ENCODE assay signal across 19 cellular contexts in genomic region chr15:83127547-83128150, GRCh38. TPM values are rescaled to one million over a fixed set of nuclear protein-coding genes. Genes with fewer than 3 reads are reported as not detected.
DNase-seq lines count a peak whose midpoint lies in the region; ATAC-seq, FAIRE-seq and TF ChIP-seq lines count a peak whose summit lies in the region.
"Had no signal": no experiment of that assay in that cellular context is flagged by ENCODE, and none has a peak within 500 bp of the region (broad histone marks: within the 10 kb centered on the region; RNA-seq: fewer than 3 reads in every experiment).

No MANE protein-coding gene starts in this region.

- no peak overlapping the region for H3K9ac ChIP-seq in HepG2 (ENCODE audit: insufficient read depth, low read depth, low read length)
- H3K9ac ChIP-seq in adipocyte (ENCODE audit: low read length): no peak overlapping the region
- H3K9ac ChIP-seq: KMS-11 had no signal

- no peak overlapping the region for H3K27ac ChIP-seq in HepG2 (ENCODE audit: extremely low read length, insufficient read depth, low read length)
- H3K27ac ChIP-seq in right lobe of liver: no peak overlapping the region
- H3K27ac ChIP-seq: HL-60, KMS-11, SJSA1 had no signal

- H3K4me1 ChIP-seq in HepG2 (ENCODE audit: insufficient read depth, low read length): no peaks in the 10 kb centered on the region
- H3K4me1 ChIP-seq in right lobe of liver: no peaks in the 10 kb centered on the region
- no peaks in the 10 kb centered on the region for H3K4me1 ChIP-seq in adipocyte (ENCODE audit: control insufficient read depth, insufficient read depth, low read length)
- H3K4me1 ChIP-seq in mucosa of descending colon (ENCODE audit: low read depth): no peaks in the 10 kb centered on the region
- H3K4me1 ChIP-seq: HAP-1, SJSA1 had no signal

- TF ChIP-seq RAD21 in HepG2 (CRISPR knock-in tag; IDR thresholded peaks at IDR 0.05): no peak

- intact Hi-C loops in HepG2 (cut with micrococcal nuclease; ENCODE audit: unreplicated experiment): no loop called here
- intact Hi-C loops in right lobe of liver (cut with DNase I): no loop called here
- intact Hi-C loops in mucosa of descending colon (cut with DNase I, micrococcal nuclease): no loop called here

- H4K20me1 ChIP-seq in HepG2 (ENCODE audit: insufficient read depth, low read length): no peaks in the 10 kb centered on the region

- H3K79me2 ChIP-seq in HepG2 (ENCODE audit: insufficient read depth, low read length): no peaks in the 10 kb centered on the region

- TF ChIP-seq POLR2A in HepG2 (IDR thresholded peaks at IDR 0.05; ENCODE audit: insufficient read depth in 1 of 2, low read depth in 2 of 2, low read length in 2 of 2) (no peak), right lobe of liver (IDR thresholded peaks at IDR 0.05) (no peak)

- in situ Hi-C loops in HepG2 (cut with HindIII; ENCODE audit: extremely low pct_ligation_motif_present, low pct_unique_long_range_greater_than_20kb): no loop called here

- FAIRE-seq in HepG2 (lab: Jason Lieb, UNC): no peak

- H3K36me3 ChIP-seq in HepG2 (replicated peaks in 1 of 2; ENCODE audit: control insufficient read depth in 1 of 2, insufficient read depth in 2 of 2, low read length in 2 of 2) (no peaks in the 10 kb centered on the region), right lobe of liver (no peaks in the 10 kb centered on the region), adipocyte (ENCODE audit: control insufficient read depth, insufficient read depth, low read length, severe bottlenecking) (peaks cover 8% of the 10 kb centered on the region), mucosa of descending colon (ENCODE audit: low read depth) (no peaks in the 10 kb centered on the region)

- no peak for DNase-seq in HepG2 (ENCODE audit: low spot score)
- DNase-seq in right lobe of liver: no peak
- DNase-seq in adipocyte (ENCODE audit: low read depth): peak; percentile 9
- no peak for DNase-seq in mucosa of descending colon
- no peak for DNase-seq in effector CD4-positive, alpha-beta T cell
- no peak for DNase-seq in NCI-H1694 treated with DMSO at 0.1 percent for 48 hours (lab: John Stamatoyannopoulos, UW)
- DNase-seq in NCI-H1417 treated with DMSO at 0.1 percent for 48 hours (lab: John Stamatoyannopoulos, UW): no peak
- DNase-seq: ACHN, AML-193, DMS153, NCI-H1092 treated with DMSO at 0.1 percent for 48 hours, NCI-H187 treated with DMSO at 0.1 percent for 48 hours, NCI-H526 treated with DMSO at 0.1 percent for 48 hours, OCI-M1, RPMI8226 had no signal

- no peak overlapping the region for H3K4me2 ChIP-seq in HepG2 (ENCODE audit: low read depth, low read length)
- H3K4me2 ChIP-seq: KMS-11 had no signal

- TF ChIP-seq CTCF in HepG2 (CRISPR knock-in tag; IDR thresholded peaks at IDR 0.05): no peak
- no peak for TF ChIP-seq CTCF in right lobe of liver (IDR thresholded peaks at IDR 0.05)
- no peak for TF ChIP-seq CTCF in mucosa of descending colon (IDR thresholded peaks at IDR 0.05)

- WGBS in HepG2 (ENCODE audit: low lambda C conversion rate): 4% methylated on average over 3 of the region's 3 CpGs
- WGBS in right lobe of liver (ENCODE audit: insufficient coverage, low coverage, low lambda C conversion rate, missing lambda C conversion rate): 55% methylated on average over 3 of the region's 3 CpGs

- no peak overlapping the region for H2AFZ ChIP-seq in HepG2 (ENCODE audit: low read length)

- POLR2A ChIA-PET in HepG2 (lab: Yijun Ruan, JAX): no interaction called here

- H3K4me3 ChIP-seq in HepG2 (replicated peaks in 1 of 3; ENCODE audit: insufficient read depth in 1 of 3, low read depth in 2 of 3, low read length in 3 of 3) (no peak overlapping the region), right lobe of liver (no peak overlapping the region), adipocyte (ENCODE audit: low read length) (no peak overlapping the region), mucosa of descending colon (no peak overlapping the region)
- H3K4me3 ChIP-seq: HAP-1, SJSA1 had no signal

- no peak for ATAC-seq in HepG2
- ATAC-seq in right lobe of liver: no peak
- peak; percentile 52 for ATAC-seq in mucosa of descending colon

- BruUV-seq in HepG2 (replicated peaks; lab: Mats Ljungman, UMichigan): no TSS peak

- TF ChIP-seq EP300 in HepG2 (IDR thresholded peaks at IDR 0.05; ENCODE audit: low read depth in 2 of 2, low read length in 2 of 2) (no peak), HepG2 (CRISPR knock-in tag; IDR thresholded peaks at IDR 0.05; ENCODE audit: borderline replicate concordance) (no peak)

- H3K27me3 ChIP-seq in HepG2 (ENCODE audit: control insufficient read depth in 1 of 2, insufficient read depth in 2 of 2, low read length in 2 of 2) (no peaks in the 10 kb centered on the region; a peak in 2 of 5 replicates), right lobe of liver (no peaks in the 10 kb centered on the region), adipocyte (replicated peaks; ENCODE audit: control insufficient read depth, insufficient read depth, low read length) (no peaks in the 10 kb centered on the region)
- H3K27me3 ChIP-seq: SJSA1 had no signal

- CTCF ChIA-PET in HepG2 (lab: Yijun Ruan, JAX; ENCODE audit: low intra/inter-chr PET ratio, low total read pairs): no interaction called here

- H3K9me3 ChIP-seq in HepG2 (ENCODE audit: low read length) (no peaks in the 10 kb centered on the region), right lobe of liver (no peaks in the 10 kb centered on the region), adipocyte (ENCODE audit: control insufficient read depth, low read length) (no peaks in the 10 kb centered on the region), mucosa of descending colon (no peaks in the 10 kb centered on the region)
- H3K9me3 ChIP-seq: HAP-1, SJSA1 had no signal

TF ChIP-seq in HepG2, 621 proteins besides CTCF, POLR2A, EP300 and RAD21:
- no peak for TF ChIP-seq ZNF510 (CRISPR knock-in tag; IDR thresholded peaks at IDR 0.05; ENCODE audit: low read depth)
- TF ChIP-seq LCORL (IDR thresholded peaks at IDR 0.05): peak; percentile 73
- no peak for TF ChIP-seq LCORL (CRISPR knock-in tag; IDR thresholded peaks at IDR 0.05)

RNA-seq across cellular contexts. Expression of gene TM6SF1, which starts 20.2 kb away (rescaled TPM):
- total RNA-seq in HepG2 (2016; rRNA removed; fragmentation: Illumina TruSeq; extraction: Trizol) (not detected in 2 replicates), right lobe of liver (1 to 10 TPM in 3 of 6 experiments, under 1 TPM in 3; 0.77 to 1.8 (median 1.1) TPM), mucosa of descending colon (1 to 10 TPM; 1.2 to 4.9 (median 1.5) TPM)
- total RNA-seq in HepG2 (2016; cell fraction: cytosol; rRNA removed; fragmentation: Illumina TruSeq; extraction: Trizol; ENCODE audit: low read depth): not detected in 2 replicates
- total RNA-seq in HepG2 (2016; cell fraction: insoluble cytoplasmic fraction; rRNA removed; fragmentation: Illumina TruSeq; extraction: Trizol): not detected in 2 replicates
- not detected in 2 replicates for total RNA-seq in HepG2 (2016; cell fraction: membrane; rRNA removed; fragmentation: Illumina TruSeq; extraction: Trizol)
- total RNA-seq in HepG2 (2016; cell fraction: nucleus; rRNA removed; fragmentation: Illumina TruSeq; extraction: Trizol): not detected in 2 replicates
- not detected in 2 replicates for polyA plus RNA-seq in HepG2 (2011; rRNA removed)
- not detected in 2 replicates for polyA plus RNA-seq in HepG2 (2011; cell fraction: cytosol; rRNA removed)
- not detected in 2 replicates for polyA plus RNA-seq in HepG2 (2011; cell fraction: nucleus; rRNA removed)
- polyA plus RNA-seq in HepG2 (2012): not detected in 2 replicates
- not detected in 2 replicates for polyA plus RNA-seq in HepG2 (2016; cell fraction: cytosol; fragmentation: Illumina TruSeq; extraction: Trizol; ENCODE audit: low read depth)
- polyA plus RNA-seq in HepG2 (2016; cell fraction: insoluble cytoplasmic fraction; fragmentation: Illumina TruSeq; extraction: Trizol; ENCODE audit: low read depth): not detected in 2 replicates
- not detected in 2 replicates for polyA plus RNA-seq in HepG2 (2016; cell fraction: membrane; fragmentation: Illumina TruSeq; extraction: Trizol; ENCODE audit: low read depth)
- not detected in 2 replicates for polyA plus RNA-seq in HepG2 (2016; cell fraction: nucleus; fragmentation: Illumina TruSeq; extraction: Trizol; ENCODE audit: insufficient read depth, low read depth)
- not detected in 2 replicates for polyA minus RNA-seq in HepG2 (2011; rRNA and poly(A)+ RNA removed; ENCODE audit: low replicate concordance)
- not detected in 2 replicates for polyA minus RNA-seq in HepG2 (2011; cell fraction: cytosol; rRNA and poly(A)+ RNA removed)
- polyA minus RNA-seq in HepG2 (2011; cell fraction: nucleus; rRNA and poly(A)+ RNA removed): not detected in 2 replicates
